In the genomic region with DNA sequence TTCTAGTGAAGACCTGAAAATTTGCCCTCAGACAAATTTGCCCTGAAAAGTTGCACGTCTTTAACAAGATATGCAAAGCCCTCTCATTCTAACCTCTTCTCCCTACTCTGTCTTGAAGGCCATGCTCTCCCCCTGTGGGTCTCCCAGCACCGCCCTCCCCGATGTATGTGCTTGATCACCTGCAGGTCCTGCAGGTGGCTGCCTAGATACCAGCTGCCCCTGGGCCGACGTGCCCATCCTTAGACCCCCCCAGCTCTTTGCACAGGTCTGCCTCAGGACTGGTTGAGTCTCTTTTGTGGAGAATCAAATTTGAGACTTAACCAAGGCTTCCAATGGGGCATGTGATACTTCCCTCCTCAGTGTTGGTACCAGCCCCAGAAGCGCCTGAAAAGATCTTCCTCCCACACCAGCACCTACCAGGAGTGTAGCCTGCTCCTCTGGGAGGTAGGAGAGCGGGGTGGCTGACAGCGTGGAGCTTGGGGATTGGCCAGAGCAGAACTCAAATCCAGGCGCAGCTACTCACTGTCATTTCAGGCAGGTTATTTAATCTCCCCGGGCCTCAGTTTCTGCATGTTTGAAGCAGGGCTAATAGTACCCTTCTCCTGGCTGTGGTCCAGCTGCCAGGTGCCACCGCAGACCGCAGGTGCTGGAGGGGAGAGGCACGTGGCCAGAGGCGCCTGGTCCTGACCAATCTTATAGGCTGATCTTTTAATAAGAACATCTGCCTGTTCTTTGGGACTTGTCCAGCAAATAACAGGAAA, we compare ENCODE assay signal across 11 cellular contexts. TPM values are rescaled to one million over a fixed set of nuclear protein-coding genes. Genes with fewer than 3 reads are reported as not detected.
DNase-seq lines count a peak whose midpoint lies in the region; ATAC-seq and TF ChIP-seq lines count a peak whose summit lies in the region.
"Had no signal": no experiment of that assay in that cellular context is flagged by ENCODE, and none has a peak within 500 bp of the region (broad histone marks: within the 10 kb centered on the region; RNA-seq: fewer than 3 reads in every experiment).

No MANE protein-coding gene starts in this region.

- DNase-seq in NCI-H2171 (lab: John Stamatoyannopoulos, UW) = peak; percentile 79
- no peak for DNase-seq in stimulated activated effector memory CD8-positive, alpha-beta T cell treated with anti-CD3 and anti-CD28 coated beads, Interleukin-12 subunit alpha, Interleukin-12 subunit beta, amount 100 ng/mL, for 72 hours (ENCODE audit: low spot score in 2 of 2)
- DNase-seq in occipital lobe (lab: John Stamatoyannopoulos, UW) = no peak
- no peak for DNase-seq in SKM-1 (lab: John Stamatoyannopoulos, UW; ENCODE audit: unreplicated experiment)
- DNase-seq in SW 1271 (lab: John Stamatoyannopoulos, UW) = no peak
- DNase-seq: activated T-cell treated with anti-CD3 and anti-CD28 coated beads, Interleukin-2, amount 50 U/mL, for 72 hours; CD4-positive, alpha-beta memory T cell had no signal

- H3K9me3 Mint-ChIP-seq in brain = no peaks in the 10 kb centered on the region
- no peaks in the 10 kb centered on the region for H3K9me3 Mint-ChIP-seq in stimulated activated effector memory CD8-positive, alpha-beta T cell treated with anti-CD3 and anti-CD28 coated beads, Interleukin-12 subunit alpha, Interleukin-12 subunit beta, amount 100 ng/mL, for 72 hours
- H3K9me3 Mint-ChIP-seq: activated T-cell treated with anti-CD3 and anti-CD28 coated beads, Interleukin-2, amount 50 U/mL, for 72 hours; CD4-positive, alpha-beta memory T cell had no signal

- H3K36me3 ChIP-seq in KMS-11 (ENCODE audit: insufficient read depth) = no peaks in the 10 kb centered on the region

- no peaks in the 10 kb centered on the region for H3K36me3 Mint-ChIP-seq in brain
- peaks cover 4% of the 10 kb centered on the region for H3K36me3 Mint-ChIP-seq in stimulated activated effector memory CD8-positive, alpha-beta T cell treated with anti-CD3 and anti-CD28 coated beads, Interleukin-12 subunit alpha, Interleukin-12 subunit beta, amount 100 ng/mL, for 72 hours

- H3K27ac Mint-ChIP-seq in brain = peak overlapping the region; percentile 33 to 88 (median 76)
- peak overlapping the region; percentile 73 for H3K27ac Mint-ChIP-seq in stimulated activated effector memory CD8-positive, alpha-beta T cell treated with anti-CD3 and anti-CD28 coated beads, Interleukin-12 subunit alpha, Interleukin-12 subunit beta, amount 100 ng/mL, for 72 hours
- H3K27ac Mint-ChIP-seq: activated T-cell treated with anti-CD3 and anti-CD28 coated beads, Interleukin-2, amount 50 U/mL, for 72 hours had no signal

- peak overlapping the region; percentile 62; the same call in 1 of the 2 replicates for H3K9ac ChIP-seq in KMS-11

- H3K27me3 ChIP-seq in KMS-11 (ENCODE audit: insufficient read depth, low read depth) = no peaks in the 10 kb centered on the region

- peaks cover 8% of the 10 kb centered on the region for H3K4me1 Mint-ChIP-seq in brain
- peaks cover under 1% of the 10 kb centered on the region for H3K4me1 Mint-ChIP-seq in stimulated activated effector memory CD8-positive, alpha-beta T cell treated with anti-CD3 and anti-CD28 coated beads, Interleukin-12 subunit alpha, Interleukin-12 subunit beta, amount 100 ng/mL, for 72 hours

- H3K4me1 ChIP-seq in KMS-11 (ENCODE audit: low read depth, poor library complexity, severe bottlenecking) = peaks cover 79% of the 10 kb centered on the region

- peak overlapping the region in 1 of 5 experiments; percentile 77 for H3K4me3 Mint-ChIP-seq in brain
- no peak overlapping the region for H3K4me3 Mint-ChIP-seq in stimulated activated effector memory CD8-positive, alpha-beta T cell treated with anti-CD3 and anti-CD28 coated beads, Interleukin-12 subunit alpha, Interleukin-12 subunit beta, amount 100 ng/mL, for 72 hours
- H3K4me3 Mint-ChIP-seq: activated T-cell treated with anti-CD3 and anti-CD28 coated beads, Interleukin-2, amount 50 U/mL, for 72 hours; CD4-positive, alpha-beta memory T cell had no signal

- H3K4me3 ChIP-seq in KMS-11 (IDR thresholded peaks at IDR 0.05; ENCODE audit: insufficient read depth, low read depth, low read length) = no peak overlapping the region

- no peaks in the 10 kb centered on the region for H3K27me3 Mint-ChIP-seq in brain
- H3K27me3 Mint-ChIP-seq: CD4-positive, alpha-beta memory T cell had no signal

- peak overlapping the region; percentile 94 for H3K4me2 ChIP-seq in KMS-11

- H4K20me1 ChIP-seq in KMS-11 (ENCODE audit: insufficient read depth) = no peaks in the 10 kb centered on the region

- no peak for ATAC-seq in stimulated activated effector memory CD8-positive, alpha-beta T cell treated with anti-CD3 and anti-CD28 coated beads, Interleukin-12 subunit alpha, Interleukin-12 subunit beta, amount 100 ng/mL, for 72 hours
- no peak for ATAC-seq in GM19328 (IDR thresholded peaks at IDR 0.05; ENCODE audit: unreplicated experiment)
- ATAC-seq: activated CD4-positive, CD25-positive, alpha-beta regulatory T cell treated with anti-CD3 and anti-CD28 coated beads, Interleukin-2, amount 50 U/mL, for 24 hours; activated T-cell treated with anti-CD3 and anti-CD28 coated beads, Interleukin-2, amount 50 U/mL, for 72 hours had no signal

- H3K79me2 ChIP-seq in KMS-11 (ENCODE audit: insufficient read depth, low read depth) = peaks cover 2% of the 10 kb centered on the region

- peak overlapping the region; percentile 56 for H2AFZ ChIP-seq in KMS-11 (ENCODE audit: low read depth)

- TF ChIP-seq CTCF in KMS-11 (conservative IDR thresholded peaks at IDR 0.05; ENCODE audit: low read depth, low read length) = no peak
- TF ChIP-seq CTCF in brain (conservative IDR thresholded peaks at IDR 0.05) = no peak

- peak overlapping the region; percentile 88 for H3K27ac ChIP-seq in KMS-11

RNA-seq across cellular contexts. Expression of gene MRPL38, which starts 4.5 kb away (rescaled TPM):
- 83.7 TPM for polyA plus RNA-seq in brain (ENCODE audit: insufficient read depth, low read depth, low replicate concordance)
- 30.7 TPM for total RNA-seq in occipital lobe

RNA-seq across cellular contexts. Expression of gene TRIM65, which starts 12.5 kb away (rescaled TPM):
- polyA plus RNA-seq in brain (ENCODE audit: insufficient read depth, low read depth, low replicate concordance) = 12.5 TPM
- total RNA-seq in occipital lobe = 11.9 TPM

RNA-seq across cellular contexts. Expression of gene TRIM47, which starts 30.9 kb away (rescaled TPM):
- polyA plus RNA-seq in brain (ENCODE audit: insufficient read depth, low read depth, low replicate concordance) = 46.1 TPM
- 12.3 TPM for total RNA-seq in occipital lobe

RNA-seq across cellular contexts. Expression of gene FBF1, which starts 31.6 kb away (rescaled TPM):
- polyA plus RNA-seq in brain (ENCODE audit: insufficient read depth, low read depth, low replicate concordance) = 10.6 TPM
- 10.1 TPM for total RNA-seq in occipital lobe

RNA-seq across cellular contexts. Expression of gene WBP2, which starts 54.1 kb away (rescaled TPM):
- 502 TPM for polyA plus RNA-seq in brain (ENCODE audit: insufficient read depth, low read depth, low replicate concordance)
- 25.9 TPM for total RNA-seq in occipital lobe
